13 cellular contexts compared by ENCODE assay signal in the genomic region with DNA sequence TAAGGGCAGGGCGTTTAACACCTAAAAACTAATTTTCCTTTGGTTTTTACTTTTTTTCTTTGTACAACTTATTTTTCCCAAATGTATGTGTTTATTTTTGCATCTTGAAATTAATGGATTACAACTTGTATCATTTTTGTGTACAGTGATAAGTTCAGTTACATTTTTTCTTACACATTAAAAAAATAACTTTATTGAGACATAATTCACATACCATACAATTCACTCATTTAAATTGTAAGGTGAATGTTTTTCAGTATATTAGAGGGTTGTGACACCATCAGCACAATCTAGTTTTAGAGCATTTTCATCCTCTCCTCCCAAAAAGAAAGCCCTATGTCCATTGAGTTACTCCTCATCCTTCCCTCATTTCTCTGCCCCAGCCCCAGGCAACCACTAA. TPM values are rescaled to one million over a fixed set of nuclear protein-coding genes. Genes with fewer than 3 reads are reported as not detected.
DNase-seq lines count a peak whose midpoint lies in the region; ATAC-seq and TF ChIP-seq lines count a peak whose summit lies in the region.
"Had no signal": no experiment of that assay in that cellular context is flagged by ENCODE, and none has a peak within 500 bp of the region (broad histone marks: within the 10 kb centered on the region; RNA-seq: fewer than 3 reads in every experiment).

No MANE protein-coding gene starts in this region.

- ATAC-seq in activated T-cell treated with anti-CD3 and anti-CD28 coated beads, Interleukin-2, amount 50 U/mL, for 4 hours, result no peak
- no peak for ATAC-seq in foreskin keratinocyte
- ATAC-seq in stimulated activated naive CD8-positive, alpha-beta T cell treated with anti-CD3 and anti-CD28 coated beads, Interleukin-15, amount 100 ng/mL, for 72 hours, result no peak
- ATAC-seq: sciatic nerve had no signal

- peaks cover 87% of the 10 kb centered on the region for H3K4me1 Mint-ChIP-seq in activated T-cell treated with anti-CD3 and anti-CD28 coated beads, Interleukin-2, amount 50 U/mL, for 4 hours (ENCODE audit: low read depth)
- H3K4me1 Mint-ChIP-seq in activated CD4-positive, alpha-beta memory T cell treated with anti-CD3 and anti-CD28 coated beads, Interleukin-2, amount 10 ng/mL, durations not matched to agents 7 days and 5 days, result peaks cover 87% of the 10 kb centered on the region
- peaks cover 81% of the 10 kb centered on the region for H3K4me1 Mint-ChIP-seq in stimulated activated naive CD8-positive, alpha-beta T cell treated with anti-CD3 and anti-CD28 coated beads, Interleukin-15, amount 100 ng/mL, for 72 hours

- no peaks in the 10 kb centered on the region for H3K9me3 Mint-ChIP-seq in activated T-cell treated with anti-CD3 and anti-CD28 coated beads, Interleukin-2, amount 50 U/mL, for 4 hours
- no peaks in the 10 kb centered on the region for H3K9me3 Mint-ChIP-seq in activated CD4-positive, alpha-beta memory T cell treated with anti-CD3 and anti-CD28 coated beads, Interleukin-2, amount 10 ng/mL, durations not matched to agents 7 days and 5 days
- H3K9me3 Mint-ChIP-seq in stimulated activated naive CD8-positive, alpha-beta T cell treated with anti-CD3 and anti-CD28 coated beads, Interleukin-15, amount 100 ng/mL, for 72 hours, result no peaks in the 10 kb centered on the region

- peak overlapping the region; percentile 35 for H3K4me3 Mint-ChIP-seq in activated T-cell treated with anti-CD3 and anti-CD28 coated beads, Interleukin-2, amount 50 U/mL, for 4 hours
- no peak overlapping the region for H3K4me3 Mint-ChIP-seq in activated CD4-positive, alpha-beta memory T cell treated with anti-CD3 and anti-CD28 coated beads, Interleukin-2, amount 10 ng/mL, durations not matched to agents 7 days and 5 days
- peak overlapping the region; percentile 17 to 51 for H3K4me3 Mint-ChIP-seq in stimulated activated naive CD8-positive, alpha-beta T cell treated with anti-CD3 and anti-CD28 coated beads, Interleukin-15, amount 100 ng/mL, for 72 hours

- no peaks in the 10 kb centered on the region for H3K27me3 ChIP-seq in foreskin keratinocyte
- H3K27me3 ChIP-seq: cardiac muscle cell, upper lobe of right lung had no signal

- CTCF ChIA-PET in activated CD4-positive, alpha-beta memory T cell treated with anti-CD3 and anti-CD28 coated beads, Interleukin-2, amount 10 ng/mL, durations not matched to agents 7 days and 5 days (lab: Charles Lee), result interaction anchor here (0.6 to 1.1 kb wide), 2 partner anchors 18 to 871 kb away, joined by 4 read pairs; no protein-coding TSS in a partner anchor

- no peaks in the 10 kb centered on the region for H3K27me3 Mint-ChIP-seq in activated T-cell treated with anti-CD3 and anti-CD28 coated beads, Interleukin-2, amount 50 U/mL, for 4 hours (ENCODE audit: low read depth)
- H3K27me3 Mint-ChIP-seq in activated CD4-positive, alpha-beta memory T cell treated with anti-CD3 and anti-CD28 coated beads, Interleukin-2, amount 10 ng/mL, durations not matched to agents 7 days and 5 days, result no peaks in the 10 kb centered on the region
- H3K27me3 Mint-ChIP-seq in stimulated activated naive CD8-positive, alpha-beta T cell treated with anti-CD3 and anti-CD28 coated beads, Interleukin-15, amount 100 ng/mL, for 72 hours, result no peaks in the 10 kb centered on the region

- peaks cover 21% of the 10 kb centered on the region for H3K36me3 Mint-ChIP-seq in activated T-cell treated with anti-CD3 and anti-CD28 coated beads, Interleukin-2, amount 50 U/mL, for 4 hours (ENCODE audit: insufficient read depth)
- H3K36me3 Mint-ChIP-seq in activated CD4-positive, alpha-beta memory T cell treated with anti-CD3 and anti-CD28 coated beads, Interleukin-2, amount 10 ng/mL, durations not matched to agents 7 days and 5 days (ENCODE audit: low read depth), result peaks cover 48% of the 10 kb centered on the region

- peaks cover 29% of the 10 kb centered on the region for H3K4me1 ChIP-seq in foreskin keratinocyte

- no peak for DNase-seq in activated T-cell treated with anti-CD3 and anti-CD28 coated beads, Interleukin-2, amount 50 U/mL, for 4 hours
- DNase-seq in activated T-cell treated with anti-CD3 and anti-CD28 coated beads for 4 hours, result no peak
- no peak for DNase-seq in activated CD4-positive, alpha-beta memory T cell treated with anti-CD3 and anti-CD28 coated beads, Interleukin-2, amount 10 ng/mL, durations not matched to agents 7 days and 5 days
- no peak for DNase-seq in foreskin keratinocyte
- no peak for DNase-seq in stimulated activated naive CD8-positive, alpha-beta T cell treated with anti-CD3 and anti-CD28 coated beads, Interleukin-15, amount 100 ng/mL, for 72 hours
- no peak for DNase-seq in NCI-H345 (lab: John Stamatoyannopoulos, UW)
- DNase-seq in AG08395 (ENCODE audit: low spot score), result no peak
- no peak for DNase-seq in SKM-1 treated with dmso at 0.1 percent for 144 hours (lab: John Stamatoyannopoulos, UW; ENCODE audit: unreplicated experiment)
- DNase-seq: DND-41, NCI-H1694, upper lobe of right lung had no signal

- TF ChIP-seq CTCF in foreskin keratinocyte (conservative IDR thresholded peaks at IDR 0.05), result no peak

- peak overlapping the region; percentile 80 for H3K27ac Mint-ChIP-seq in activated CD4-positive, alpha-beta memory T cell treated with anti-CD3 and anti-CD28 coated beads, Interleukin-2, amount 10 ng/mL, durations not matched to agents 7 days and 5 days
- peak overlapping the region; percentile 80 to 94 for H3K27ac Mint-ChIP-seq in stimulated activated naive CD8-positive, alpha-beta T cell treated with anti-CD3 and anti-CD28 coated beads, Interleukin-15, amount 100 ng/mL, for 72 hours

- POLR2A ChIA-PET in activated CD4-positive, alpha-beta memory T cell treated with anti-CD3 and anti-CD28 coated beads, Interleukin-2, amount 10 ng/mL, durations not matched to agents 7 days and 5 days (lab: Charles Lee), result interaction anchor here (1.0 to 33.8 kb wide), 4 partner anchors 9 to 37 kb away, joined by 3 to 1257 read pairs (median 22); partner anchors contain the start of gene OGDH

- peak overlapping the region; percentile 93 for H3K27ac ChIP-seq in foreskin keratinocyte

RNA-seq across cellular contexts. Expression of gene OGDH, which starts 11.6 kb away (rescaled TPM):
- total RNA-seq in activated T-cell treated with anti-CD3 and anti-CD28 coated beads, Interleukin-2, amount 50 U/mL, for 4 hours, result 100 to 1,000 TPM in 1 of 3 donors, 10 to 100 TPM in 2; 83.0 to 105 (median 97.2) TPM
- 100 to 1,000 TPM; 164 to 166 TPM for total RNA-seq in activated CD4-positive, alpha-beta memory T cell treated with anti-CD3 and anti-CD28 coated beads, Interleukin-2, amount 10 ng/mL, durations not matched to agents 7 days and 5 days
- total RNA-seq in foreskin keratinocyte, result 68.7 and 82.4 TPM in 2 replicates
- 37.6 and 46.4 TPM in 2 replicates for polyA plus RNA-seq in foreskin keratinocyte

RNA-seq across cellular contexts. Expression of gene TMED4, which starts 36.0 kb away (rescaled TPM):
- total RNA-seq in activated T-cell treated with anti-CD3 and anti-CD28 coated beads, Interleukin-2, amount 50 U/mL, for 4 hours, result 10 to 100 TPM; 71.3 to 79.4 (median 71.4) TPM
- total RNA-seq in activated CD4-positive, alpha-beta memory T cell treated with anti-CD3 and anti-CD28 coated beads, Interleukin-2, amount 10 ng/mL, durations not matched to agents 7 days and 5 days, result 10 to 100 TPM; 76.0 to 81.8 TPM
- total RNA-seq in foreskin keratinocyte, result 42.4 and 43.9 TPM in 2 replicates
- 29.1 and 31.2 TPM in 2 replicates for polyA plus RNA-seq in foreskin keratinocyte

RNA-seq across cellular contexts. Expression of gene DDX56, which starts 44.3 kb away (rescaled TPM):
- 100 to 1,000 TPM; 224 to 239 (median 224) TPM for total RNA-seq in activated T-cell treated with anti-CD3 and anti-CD28 coated beads, Interleukin-2, amount 50 U/mL, for 4 hours
- 10 to 100 TPM; 59.0 to 59.6 TPM for total RNA-seq in activated CD4-positive, alpha-beta memory T cell treated with anti-CD3 and anti-CD28 coated beads, Interleukin-2, amount 10 ng/mL, durations not matched to agents 7 days and 5 days
- total RNA-seq in foreskin keratinocyte, result 96.1 and 97.2 TPM in 2 replicates
- polyA plus RNA-seq in foreskin keratinocyte, result 91.2 and 93.8 TPM in 2 replicates
